ENCODE assay signal across 17 cellular contexts in genomic region chr1:238624786-238625185, GRCh38.
DNase-seq lines count a peak whose midpoint lies in the region; ATAC-seq and TF ChIP-seq lines count a peak whose summit lies in the region.
"Had no signal": no experiment of that assay in that cellular context is flagged by ENCODE, and none has a peak within 500 bp of the region (broad histone marks: within the 10 kb centered on the region; RNA-seq: fewer than 3 reads in every experiment).

No MANE protein-coding gene starts in this region.

- no peak for ATAC-seq in GM21515 (IDR thresholded peaks at IDR 0.05; ENCODE audit: unreplicated experiment)
- ATAC-seq: Right ventricle myocardium inferior, SK-N-SH treated with all-trans-retinoic acid at 6 μM for 48 hours had no signal

- H3K36me3 ChIP-seq in MM.1S (replicated peaks; ENCODE audit: insufficient read depth, low read length): no peaks in the 10 kb centered on the region

- no peaks in the 10 kb centered on the region for H3K9me3 ChIP-seq in MM.1S (replicated peaks; ENCODE audit: insufficient read depth, low read length)

- H3K79me2 ChIP-seq in MM.1S (ENCODE audit: low read length): no peaks in the 10 kb centered on the region

- DNase-seq in A172 (ENCODE audit: low spot score) (peak; percentile 44), COLO668 (lab: John Stamatoyannopoulos, UW; ENCODE audit: unreplicated experiment) (peak; percentile 29), MM.1S (no peak), cerebellar cortex (ENCODE audit: low spot score) (peak; percentile 8), DMS153 treated with DMSO at 0.1 percent for 48 hours (lab: John Stamatoyannopoulos, UW; ENCODE audit: unreplicated experiment) (no peak)
- no peak for DNase-seq in central memory CD4-positive, alpha-beta T cell
- DNase-seq in activated T-cell treated with anti-CD3 and anti-CD28 coated beads, Interleukin-2, amount 50 U/mL, for 1 hour: no peak
- DNase-seq: ACHN; CD8-positive, alpha-beta memory T cell; HCEC 1CT; NCI-H1930; NCI-H2171 treated with DMSO at 0.1 percent for 48 hours; NCI-H524; NK-92 treated with Interleukin-12 subunit alpha and Interleukin-12 subunit beta, amount 100 ng/mL, for 24 hours had no signal

- 0 out of 2 replicates have a peak overlapping the region, but pooled peaks have one; percentile 8 for H2AFZ ChIP-seq in MM.1S (ENCODE audit: low read length)

- H3K4me3 ChIP-seq in MM.1S (ENCODE audit: low read length): no peak overlapping the region

- H3K4me2 ChIP-seq in MM.1S (ENCODE audit: low read depth, low read length): no peak overlapping the region

- H3K4me1 ChIP-seq in MM.1S (ENCODE audit: low read length): peaks cover 21% of the 10 kb centered on the region

- TF ChIP-seq CTCF in MM.1S (IDR thresholded peaks at IDR 0.05; ENCODE audit: low read length): no peak

- no peaks in the 10 kb centered on the region for H3F3A ChIP-seq in MM.1S (ENCODE audit: insufficient read depth, low read length)

- no peaks in the 10 kb centered on the region for H3K27me3 ChIP-seq in MM.1S (replicated peaks; ENCODE audit: insufficient read depth, low read length)

- no peak overlapping the region for H3K27ac ChIP-seq in MM.1S (ENCODE audit: low read length)

- H4K20me1 ChIP-seq in MM.1S (ENCODE audit: insufficient read depth, low read length): no peaks in the 10 kb centered on the region

- no peak overlapping the region for H3K9ac ChIP-seq in MM.1S (ENCODE audit: low read length)

- no peaks in the 10 kb centered on the region for H3K9me2 ChIP-seq in MM.1S (replicated peaks; ENCODE audit: insufficient read depth, low read length)

Comparison
In these comparisons a context has a peak if more than half of its experiments do, and no peak if none do; other contexts are left out.
1. DNase-seq: peak in A172 (single experiment), COLO668 (single experiment) and cerebellar cortex (single experiment); none in MM.1S (single experiment), DMS153 treated with DMSO at 0.1 percent for 48 hours (single experiment), central memory CD4-positive, alpha-beta T cell (single experiment) and activated T-cell treated with anti-CD3 and anti-CD28 coated beads, Interleukin-2, amount 50 U/mL, for 1 hour (single experiment).